Comparison of ENCODE assay signal across 8 cellular contexts in the genomic region with DNA sequence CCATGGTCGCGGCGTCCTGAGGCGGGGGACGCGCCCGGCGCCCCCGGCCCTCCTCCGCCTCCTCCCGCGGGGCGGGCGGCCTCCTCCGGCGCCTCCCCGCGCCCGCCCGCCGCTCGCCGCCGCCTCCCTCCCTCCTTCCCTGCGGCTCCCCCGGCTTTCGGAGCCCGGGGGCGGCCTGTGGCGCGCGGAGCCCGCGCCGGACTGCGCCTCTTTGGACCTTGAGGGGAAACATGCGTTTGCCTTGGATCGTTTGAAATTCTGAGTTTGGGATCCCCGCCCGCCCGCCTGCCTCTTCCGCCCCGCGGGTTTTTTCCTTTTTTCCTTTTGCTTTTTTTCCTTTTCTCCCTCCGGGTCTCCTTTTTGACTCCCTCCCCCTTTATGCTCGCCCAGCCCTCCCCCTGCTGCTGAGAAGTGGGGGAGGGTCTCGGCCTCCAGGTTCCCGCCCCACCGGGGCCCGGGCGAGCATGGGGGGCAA.
A peak's percentile ranks its signal among the peaks of the same experiment; 100 is the strongest.
DNase-seq lines count a peak whose midpoint lies in the region; ATAC-seq lines count a peak whose summit lies in the region.

No MANE protein-coding gene starts in this region.

- in situ Hi-C loops in T47D (cut with HindIII; ENCODE audit: low pct_unique_long_range_greater_than_20kb, low sequenced_read_pairs) = no loop called here

- ATAC-seq in HG02798 (IDR thresholded peaks at IDR 0.05; ENCODE audit: poor library complexity, unreplicated experiment) = peak; percentile 50

- DNase-seq in NCI-H2227 (lab: John Stamatoyannopoulos, UW; ENCODE audit: unreplicated experiment) = peak; percentile 66
- DNase-seq in NCI-H2227 treated with DMSO at 0.1 percent for 48 hours (lab: John Stamatoyannopoulos, UW) = no peak
- DNase-seq in RKO (ENCODE audit: low spot score) = peak; percentile 48
- DNase-seq in T47D (ENCODE audit: low read depth in 1 of 2, low spot score in 1 of 2) = peak; percentile 24 to 29
- DNase-seq in kidney tubule cell (ENCODE audit: low spot score) = peak; percentile 22
- DNase-seq in stimulated activated CD4-positive, alpha-beta T cell treated with anti-CD3 and anti-CD28 coated beads, TNF-alpha, amount 100 ng/mL, for 4 hours (ENCODE audit: low read depth in 3 of 3) = peak; percentile 21 to 31 (median 27)
- DNase-seq in GM19240 (ENCODE audit: insufficient read length, low spot score) = no peak

Comparison
In these comparisons a context has a peak if more than half of its experiments do, and no peak if none do; other contexts are left out.
1. DNase-seq: peak in NCI-H2227 (single experiment), RKO (single experiment), T47D (2 of 2), kidney tubule cell (single experiment) and stimulated activated CD4-positive, alpha-beta T cell treated with anti-CD3 and anti-CD28 coated beads, TNF-alpha, amount 100 ng/mL, for 4 hours (3 of 3); none in NCI-H2227 treated with DMSO at 0.1 percent for 48 hours (single experiment) and GM19240 (single experiment).